ENCODE assay signal across 17 cellular contexts in genomic region chr15:74429784-74430141, GRCh38. TPM values are rescaled to one million over a fixed set of nuclear protein-coding genes. Genes with fewer than 3 reads are reported as not detected.
A peak's percentile ranks its signal among the peaks of the same experiment; 100 is the strongest.
DNase-seq lines count a peak whose midpoint lies in the region; ATAC-seq and TF ChIP-seq lines count a peak whose summit lies in the region.
"Had no signal": no experiment of that assay in that cellular context is flagged by ENCODE, and none has a peak within 500 bp of the region (broad histone marks: within the 10 kb centered on the region; RNA-seq: fewer than 3 reads in every experiment).

No MANE protein-coding gene starts in this region.

- no peak overlapping the region for H3K9ac ChIP-seq in smooth muscle cell (ENCODE audit: low read depth)

- H3K27ac ChIP-seq in brain microvascular endothelial cell: no peak overlapping the region
- no peak overlapping the region for H3K27ac ChIP-seq in smooth muscle cell (ENCODE audit: low read depth)
- no peak overlapping the region for H3K27ac ChIP-seq in body of pancreas
- H3K27ac ChIP-seq: hepatocyte had no signal

- H3K36me3 Mint-ChIP-seq in activated CD4-positive, alpha-beta T cell treated with anti-CD3 and anti-CD28 coated beads for 36 hours (ENCODE audit: low read depth): peaks cover 55% of the 10 kb centered on the region
- H3K36me3 Mint-ChIP-seq in IgD-negative memory B cell: no peaks in the 10 kb centered on the region

- H3K4me1 ChIP-seq in smooth muscle cell (ENCODE audit: low read depth): peaks cover 23% of the 10 kb centered on the region
- H3K4me1 ChIP-seq in body of pancreas: peaks cover 21% of the 10 kb centered on the region

- H3K9me3 ChIP-seq in smooth muscle cell (replicated peaks; ENCODE audit: low read depth) (no peaks in the 10 kb centered on the region), body of pancreas (no peaks in the 10 kb centered on the region)

- intact Hi-C loops in activated CD4-positive, alpha-beta T cell treated with anti-CD3 and anti-CD28 coated beads for 36 hours (cut with DNase I, micrococcal nuclease): loop anchor here in 1 of 2 experiments (10.0 kb wide), 1 partner anchor 115 kb away; the partner anchor contains the start of gene ARID3B
- intact Hi-C loops in body of pancreas (cut with DNase I): no loop called here

- H3K9me3 Mint-ChIP-seq in activated CD4-positive, alpha-beta T cell treated with anti-CD3 and anti-CD28 coated beads for 36 hours (ENCODE audit: low read depth): no peaks in the 10 kb centered on the region
- H3K9me3 Mint-ChIP-seq in IgD-negative memory B cell: peaks cover 0 to 2% (median 0%) of the 10 kb centered on the region in 3 donors

- H3K36me3 ChIP-seq in brain microvascular endothelial cell (replicated peaks) (no peaks in the 10 kb centered on the region), smooth muscle cell (ENCODE audit: low read depth) (no peaks in the 10 kb centered on the region), body of pancreas (replicated peaks in 1 of 2; ENCODE audit: insufficient read depth in 1 of 2, low read depth in 2 of 2) (no peaks in the 10 kb centered on the region)

- POLR2A ChIA-PET in activated CD4-positive, alpha-beta T cell treated with anti-CD3 and anti-CD28 coated beads for 36 hours (lab: Charles Lee): no interaction called here

- H3F3A ChIP-seq in smooth muscle cell (ENCODE audit: low read depth): peaks cover 4% of the 10 kb centered on the region

- ATAC-seq in activated CD4-positive, alpha-beta T cell treated with anti-CD3 and anti-CD28 coated beads for 36 hours: no peak
- ATAC-seq in HG02678 (IDR thresholded peaks at IDR 0.05; ENCODE audit: unreplicated experiment): no peak
- ATAC-seq in body of pancreas: no peak
- ATAC-seq: esophagus mucosa, left cardiac atrium had no signal

- H3K4me3 ChIP-seq in brain microvascular endothelial cell (ENCODE audit: low read depth, low read length): peak overlapping the region; percentile 94
- H3K4me3 ChIP-seq in smooth muscle cell: no peak overlapping the region
- H3K4me3 ChIP-seq in body of pancreas: no peak overlapping the region
- H3K4me3 ChIP-seq: hepatocyte had no signal

- H3K27me3 ChIP-seq in brain microvascular endothelial cell (replicated peaks) (no peaks in the 10 kb centered on the region), smooth muscle cell (ENCODE audit: low read depth) (no peaks in the 10 kb centered on the region), body of pancreas (no peaks in the 10 kb centered on the region)

- WGBS in smooth muscle cell (ENCODE audit: low lambda C conversion rate): 95% methylated on average over 2 of the region's 2 CpGs
- 91 to 100% methylated on average over 2 of the region's 2 CpGs for WGBS in body of pancreas, 2 donors

- TF ChIP-seq CTCF in brain microvascular endothelial cell (IDR thresholded peaks at IDR 0.05; ENCODE audit: low read depth, low read length, missing control alignments): no peak
- TF ChIP-seq CTCF in smooth muscle cell (IDR thresholded peaks at IDR 0.05; ENCODE audit: borderline replicate concordance, insufficient read depth, poor library complexity, severe bottlenecking): no peak
- no peak for TF ChIP-seq CTCF in body of pancreas (IDR thresholded peaks at IDR 0.05)

- CTCF ChIA-PET in activated CD4-positive, alpha-beta T cell treated with anti-CD3 and anti-CD28 coated beads for 36 hours (lab: Charles Lee): interaction anchor here (0.9 to 2.2 kb wide), 3 partner anchors 9 to 54 kb away, joined by 3 to 7 read pairs (median 6); no protein-coding TSS in a partner anchor

- peaks cover 82% of the 10 kb centered on the region for H4K20me1 ChIP-seq in smooth muscle cell (ENCODE audit: low read depth)

- no peak overlapping the region for H2AFZ ChIP-seq in smooth muscle cell (ENCODE audit: low read depth)
- H2AFZ ChIP-seq: hepatocyte had no signal

- peak overlapping the region; percentile 83 for H3K4me3 Mint-ChIP-seq in activated CD4-positive, alpha-beta T cell treated with anti-CD3 and anti-CD28 coated beads for 36 hours
- peak overlapping the region; percentile 85 to 98 (median 91) for H3K4me3 Mint-ChIP-seq in IgD-negative memory B cell

- in situ Hi-C loops in brain microvascular endothelial cell (cut with HindIII; ENCODE audit: low pct_ligation_motif_present, low sequenced_read_pairs): no loop called here

- peaks cover 62% of the 10 kb centered on the region for H3K4me1 Mint-ChIP-seq in activated CD4-positive, alpha-beta T cell treated with anti-CD3 and anti-CD28 coated beads for 36 hours
- H3K4me1 Mint-ChIP-seq in IgD-negative memory B cell: peaks cover 54 to 76% (median 73%) of the 10 kb centered on the region in 3 donors

- H3K27ac Mint-ChIP-seq in activated CD4-positive, alpha-beta T cell treated with anti-CD3 and anti-CD28 coated beads for 36 hours: peak overlapping the region; percentile 3
- H3K27ac Mint-ChIP-seq in IgD-negative memory B cell: peak overlapping the region; percentile 75 to 92 (median 85)

- no peak for DNase-seq in activated CD4-positive, alpha-beta T cell treated with anti-CD3 and anti-CD28 coated beads for 36 hours
- no peak for DNase-seq in activated CD4-positive, alpha-beta T cell treated with anti-CD3 and anti-CD28 coated beads for 4 hours
- DNase-seq in brain microvascular endothelial cell (no peak), smooth muscle cell (lab: John Stamatoyannopoulos, UW; ENCODE audit: unreplicated experiment) (no peak), DMS153 (lab: John Stamatoyannopoulos, UW) (no peak), body of pancreas (no peak)
- DNase-seq: 8988T; activated CD4-positive, alpha-beta T cell treated with anti-CD3 and anti-CD28 coated beads for 1 hour; activated gamma-delta T cell treated with Interleukin-2 at 50 U/mL for 16 hours; left cardiac atrium; NCI-H1694 treated with DMSO at 0.1 percent for 48 hours; NCI-H526; stimulated activated CD4-positive, alpha-beta T cell treated with anti-CD3 and anti-CD28 coated beads, Interleukin-2, amount 100 ng/mL, for 24 hours had no signal

- no peak for TF ChIP-seq POLR2A in body of pancreas (IDR thresholded peaks at IDR 0.05)

- peaks cover 93% of the 10 kb centered on the region for H3K79me2 ChIP-seq in smooth muscle cell (ENCODE audit: low read depth)

- H3K4me2 ChIP-seq in smooth muscle cell: peak overlapping the region; percentile 99
- H3K4me2 ChIP-seq: hepatocyte had no signal

- H3K27me3 Mint-ChIP-seq in activated CD4-positive, alpha-beta T cell treated with anti-CD3 and anti-CD28 coated beads for 36 hours: no peaks in the 10 kb centered on the region
- peaks cover 1% of the 10 kb centered on the region for H3K27me3 Mint-ChIP-seq in IgD-negative memory B cell

RNA-seq across cellular contexts. Expression of gene SEMA7A, which starts 4.0 kb away (rescaled TPM):
- total RNA-seq in activated CD4-positive, alpha-beta T cell treated with anti-CD3 and anti-CD28 coated beads for 36 hours: 10 to 100 TPM; 57.3 to 57.7 TPM
- polyA plus RNA-seq in IgD-negative memory B cell: 5.0 TPM
- total RNA-seq in smooth muscle cell: 33.7 and 44.5 TPM in 2 replicates
- polyA plus RNA-seq in smooth muscle cell: 9.3 and 14.9 TPM in 2 replicates
- total RNA-seq in body of pancreas: under 1 TPM; 0.33 to 0.52 TPM

RNA-seq across cellular contexts. Expression of gene UBL7, which starts 31.2 kb away (rescaled TPM):
- 10 to 100 TPM; 47.5 to 48.6 TPM for total RNA-seq in activated CD4-positive, alpha-beta T cell treated with anti-CD3 and anti-CD28 coated beads for 36 hours
- polyA plus RNA-seq in IgD-negative memory B cell (123 TPM), smooth muscle cell (64.4 and 64.8 TPM in 2 replicates)
- total RNA-seq in smooth muscle cell (54.5 and 60.6 TPM in 2 replicates), body of pancreas (10 to 100 TPM; 25.7 to 47.2 TPM)

Comparison
In these comparisons a context has a peak if more than half of its experiments do, and no peak if none do; other contexts are left out.
1. RNA of gene SEMA7A, which starts 4.0 kb away (total RNA-seq): 57.3 to 57.7 TPM in activated CD4-positive, alpha-beta T cell treated with anti-CD3 and anti-CD28 coated beads for 36 hours and 33.7 to 44.5 TPM in smooth muscle cell; 0.33 to 0.52 TPM in body of pancreas; every median in the first group is over 10 times any median in the second.